20 cellular contexts compared by ENCODE assay signal in genomic region chr12:46437411-46437810, GRCh38.
"Had no signal": no experiment of that assay in that cellular context is flagged by ENCODE, and none has a peak within 500 bp of the region (broad histone marks: within the 10 kb centered on the region; RNA-seq: fewer than 3 reads in every experiment).

No MANE protein-coding gene starts in this region.

- H3K27me3 Mint-ChIP-seq: naive thymus-derived CD4-positive, alpha-beta T cell had no signal

- H2AFZ ChIP-seq: hepatocyte had no signal

- H3K9me3 ChIP-seq: colonic mucosa, esophagus squamous epithelium, gastroesophageal sphincter, left ventricle myocardium inferior, right atrium auricular region, sigmoid colon, tibial artery, upper lobe of right lung had no signal

- H3K4me1 Mint-ChIP-seq: neural crest cell had no signal

- H3K4me2 ChIP-seq: hepatocyte had no signal

- H3K9me3 Mint-ChIP-seq: naive thymus-derived CD4-positive, alpha-beta T cell; neural crest cell had no signal

- H3K27ac Mint-ChIP-seq: naive thymus-derived CD4-positive, alpha-beta T cell had no signal

- DNase-seq: colonic mucosa; dermis blood vessel endothelial cell; esophagus squamous epithelium; foreskin fibroblast; kidney; left cardiac atrium; left ventricle myocardium inferior; naive thymus-derived CD4-positive, alpha-beta T cell; sigmoid colon; stimulated activated CD4-positive, alpha-beta T cell treated with anti-CD3 and anti-CD28 coated beads, Interleukin-12 subunit alpha, Interleukin-12 subunit beta, amount 100 ng/mL, for 4 hours; stimulated activated CD4-positive, alpha-beta T cell treated with anti-CD3 and anti-CD28 coated beads, Interleukin-2, amount 100 ng/mL, for 48 hours; stimulated activated naive CD4-positive, alpha-beta T cell treated with Interleukin-2 at 50 U/mL for 16 hours; tibial artery; upper lobe of right lung had no signal

- H3K27ac ChIP-seq: colonic mucosa, esophagus squamous epithelium, gastroesophageal sphincter, hepatocyte, left ventricle myocardium inferior, right atrium auricular region, sigmoid colon, skin epidermis, upper lobe of right lung had no signal

- H3K27me3 ChIP-seq: colonic mucosa, esophagus squamous epithelium, gastroesophageal sphincter, hepatocyte, right atrium auricular region, sigmoid colon, tibial artery, upper lobe of right lung had no signal

- H3K4me1 ChIP-seq: colonic mucosa, upper lobe of right lung had no signal

- H3K36me3 ChIP-seq: colonic mucosa, esophagus squamous epithelium, gastroesophageal sphincter, left ventricle myocardium inferior, right atrium auricular region, sigmoid colon, tibial artery, upper lobe of right lung had no signal

- H3K4me3 ChIP-seq: colonic mucosa, esophagus squamous epithelium, gastroesophageal sphincter, hepatocyte, left ventricle myocardium inferior, lung, right atrium auricular region, sigmoid colon, skin epidermis, tibial artery, upper lobe of right lung had no signal

- H3K4me3 Mint-ChIP-seq: naive thymus-derived CD4-positive, alpha-beta T cell; neural crest cell had no signal

- ATAC-seq: gastroesophageal sphincter; left cardiac atrium; naive thymus-derived CD4-positive, alpha-beta T cell; upper lobe of right lung had no signal
